12 cellular contexts compared by ENCODE assay signal in the genomic region with DNA sequence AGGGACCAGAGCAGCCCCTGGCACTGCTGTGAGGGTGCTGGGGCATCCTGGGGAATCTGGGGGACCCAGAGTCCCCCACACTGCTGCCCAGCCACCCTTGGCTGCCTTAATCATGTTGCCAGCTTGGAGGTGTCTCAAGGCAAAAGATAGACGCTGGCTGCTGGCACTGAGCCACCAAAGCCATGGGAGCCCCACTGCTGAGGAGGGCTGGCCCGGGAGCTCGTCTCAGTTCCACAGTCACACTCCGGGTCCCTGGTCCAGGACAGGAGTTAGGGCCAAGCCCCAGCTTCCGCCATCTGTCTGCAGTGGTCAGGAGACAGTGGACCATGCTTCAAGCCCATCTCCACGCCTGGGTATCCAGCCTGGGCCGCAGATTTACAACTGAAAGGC. TPM values are rescaled to one million over a fixed set of nuclear protein-coding genes. Genes with fewer than 3 reads are reported as not detected.
DNase-seq lines count a peak whose midpoint lies in the region; ATAC-seq, FAIRE-seq and TF ChIP-seq lines count a peak whose summit lies in the region.
"Had no signal": no experiment of that assay in that cellular context is flagged by ENCODE, and none has a peak within 500 bp of the region (broad histone marks: within the 10 kb centered on the region; RNA-seq: fewer than 3 reads in every experiment).

No MANE protein-coding gene starts in this region.

- no peak for TF ChIP-seq POLR2A in A549 (IDR thresholded peaks at IDR 0.05; ENCODE audit: low read length)

- H4K20me1 ChIP-seq in neural progenitor cell (ENCODE audit: low read depth): no peaks in the 10 kb centered on the region

- peaks cover 4% of the 10 kb centered on the region for H3K27me3 Mint-ChIP-seq in neural progenitor cell (ENCODE audit: insufficient read depth, low read depth)
- H3K27me3 Mint-ChIP-seq: activated B cell treated with CpG ODN at 0.5 μM for 24 hours had no signal

- TF ChIP-seq EP300 in A549 (IDR thresholded peaks at IDR 0.05): no peak

- CTCF ChIA-PET in A549 (lab: Yijun Ruan, JAX): interaction anchor here (0.6 to 3.7 kb wide), 53 partner anchors 10 to 506 kb away, joined by 3 to 37 read pairs (median 4); partner anchors contain the start of genes HMGA1, NUDT3, RPS10 and SMIM29

- H3K27me3 ChIP-seq in HUES6 (ENCODE audit: control insufficient read depth, insufficient read depth, low read length): peaks cover 8% of the 10 kb centered on the region; the same call in 1 of the 2 replicates
- peaks cover 18% of the 10 kb centered on the region for H3K27me3 ChIP-seq in neural progenitor cell

- peak overlapping the region; percentile 97 for H2AFZ ChIP-seq in neural progenitor cell (replicated peaks)

- H3K36me3 Mint-ChIP-seq in neural progenitor cell: no peaks in the 10 kb centered on the region

- no peak overlapping the region for H3K9ac ChIP-seq in HUES6 (ENCODE audit: low read length)
- no peak overlapping the region for H3K9ac ChIP-seq in neural progenitor cell

- in situ Hi-C loops in ACHN (cut with HindIII; ENCODE audit: low pct_ligation_motif_present, low pct_unique_long_range_greater_than_20kb, low sequenced_read_pairs): no loop called here

- H3F3A ChIP-seq in neural progenitor cell (ENCODE audit: low read depth): no peaks in the 10 kb centered on the region

- H3K9me3 ChIP-seq in A549: no peaks in the 10 kb centered on the region
- H3K9me3 ChIP-seq in HUES6 (ENCODE audit: control insufficient read depth, insufficient read depth, low read depth, low read length): no peaks in the 10 kb centered on the region
- no peaks in the 10 kb centered on the region for H3K9me3 ChIP-seq in neural progenitor cell (ENCODE audit: low read depth)

- FAIRE-seq in A549 (lab: Jason Lieb, UNC): no peak

- no peaks in the 10 kb centered on the region for H3K9me3 Mint-ChIP-seq in neural progenitor cell
- H3K9me3 Mint-ChIP-seq: activated B cell treated with CpG ODN at 0.5 μM for 24 hours had no signal

- H3K4me2 ChIP-seq in A549: peak overlapping the region; percentile 81
- peak overlapping the region; percentile 54 for H3K4me2 ChIP-seq in neural progenitor cell

- no peaks in the 10 kb centered on the region for H3K79me2 ChIP-seq in neural progenitor cell (ENCODE audit: low read depth)

- no peak for TF ChIP-seq CTCF in A549 (IDR thresholded peaks at IDR 0.05)
- TF ChIP-seq CTCF in neural progenitor cell (IDR thresholded peaks at IDR 0.05): no peak

- H3K4me3 ChIP-seq in A549: no peak overlapping the region
- peak overlapping the region; percentile 25; the same call in 1 of the 2 replicates for H3K4me3 ChIP-seq in HUES6 (ENCODE audit: low read depth, low read length)
- H3K4me3 ChIP-seq in neural progenitor cell: no peak overlapping the region

- WGBS in A549 (ENCODE audit: missing lambda C conversion rate): 52% methylated on average over 7 of the region's 7 CpGs

- H3K36me3 ChIP-seq in HUES6 (ENCODE audit: control insufficient read depth, insufficient read depth, low read length) (no peaks in the 10 kb centered on the region), neural progenitor cell (no peaks in the 10 kb centered on the region)

- no peak overlapping the region for H3K27ac Mint-ChIP-seq in neural progenitor cell

- H3K4me1 ChIP-seq in A549: no peaks in the 10 kb centered on the region
- H3K4me1 ChIP-seq in HUES6 (ENCODE audit: control insufficient read depth, insufficient read depth, low read length): peaks cover 14% of the 10 kb centered on the region
- H3K4me1 ChIP-seq in neural progenitor cell: no peaks in the 10 kb centered on the region

- DNase-seq in A549 (ENCODE audit: low read depth in 1 of 2, low spot score in 1 of 2) (no peak), cerebellum (ENCODE audit: low spot score) (peak; percentile 15), neural progenitor cell (ENCODE audit: low spot score) (no peak), kidney tubule cell (ENCODE audit: low spot score) (no peak), ACHN (no peak), mesenteric fat pad (ENCODE audit: low spot score) (no peak)
- DNase-seq: NCI-H1417 treated with DMSO at 0.1 percent for 48 hours, NCI-H524 treated with DMSO at 0.1 percent for 48 hours had no signal

- POLR2A ChIA-PET in A549 (lab: Yijun Ruan, JAX): interaction anchor here (1.0 to 2.8 kb wide), 4 partner anchors 28 to 219 kb away, joined by 4 to 14 read pairs (median 6); partner anchors contain the start of gene HMGA1

- peaks cover 4% of the 10 kb centered on the region for H3K4me1 Mint-ChIP-seq in neural progenitor cell

- no peak overlapping the region for H3K4me3 Mint-ChIP-seq in neural progenitor cell

- H3K27ac ChIP-seq in A549 (peak overlapping the region in 1 of 2 experiments; percentile 82; a peak in 3 of 6 replicates), HUES6 (ENCODE audit: low read depth, low read length) (no peak overlapping the region), neural progenitor cell (no peak overlapping the region)

- no peak for TF ChIP-seq RAD21 in A549 (conservative IDR thresholded peaks at IDR 0.05 in 1 of 2, IDR thresholded peaks at IDR 0.05 in 1 of 2)

- ATAC-seq in A549 (peak; percentile 9 to 43; a peak in 2 of 6 replicates), GM18511 (IDR thresholded peaks at IDR 0.05; ENCODE audit: unreplicated experiment) (no peak)

TF ChIP-seq in A549, 52 proteins besides CTCF, POLR2A, EP300 and RAD21:
- no peak for TF ChIP-seq RNF2 (IDR thresholded peaks at IDR 0.05; ENCODE audit: borderline replicate concordance, low read depth)
- TF ChIP-seq EHMT2 (IDR thresholded peaks at IDR 0.05; ENCODE audit: low read depth): no peak
- no peak for TF ChIP-seq SMC3 (IDR thresholded peaks at IDR 0.05)
- no peak for TF ChIP-seq HDAC2 (IDR thresholded peaks at IDR 0.05)
- TF ChIP-seq HEYL (CRISPR knock-in tag; IDR thresholded peaks at IDR 0.05): no peak
- no peak for TF ChIP-seq ZSCAN20 (CRISPR knock-in tag; IDR thresholded peaks at IDR 0.05)
- no peak for TF ChIP-seq NR3C1 (IDR thresholded peaks at IDR 0.05)
- no peak for TF ChIP-seq ZFP36 (IDR thresholded peaks at IDR 0.05; ENCODE audit: borderline replicate concordance, partially characterized antibody)

RNA-seq across cellular contexts. Expression of gene HMGA1, which starts 41.0 kb away (rescaled TPM):
- polyA plus RNA-seq in A549 (2011; rRNA removed): 119 and 127 TPM in 2 replicates
- 344 and 469 TPM in 2 replicates for polyA plus RNA-seq in A549 (2012; cell fraction: cytosol; rRNA removed)
- polyA plus RNA-seq in A549 (2012; cell fraction: nucleus; rRNA removed): 259 and 338 TPM in 2 replicates
- 241 to 280 TPM (median 249 TPM) in 3 replicates for polyA plus RNA-seq in A549 (2017; fragmentation: RNase III; extraction: RNeasy Plus Mini Kit Qiagen cat#74134 plus additional on column Dnase treatment)
- 88.2 and 109 TPM in 2 replicates for polyA minus RNA-seq in A549 (2011; rRNA and poly(A)+ RNA removed)
- 17.6 TPM for total RNA-seq in cerebellum
- total RNA-seq in neural progenitor cell (ENCODE audit: low replicate concordance): 417 and 1,058 TPM in 2 replicates
- total RNA-seq in mesenteric fat pad: 32.3 TPM

RNA-seq across cellular contexts. Expression of gene GRM4, which starts 49.8 kb away (rescaled TPM):
- polyA plus RNA-seq in A549 (2011; rRNA removed) (0.03 and 0.05 TPM in 2 replicates), A549 (2017; fragmentation: RNase III; extraction: RNeasy Plus Mini Kit Qiagen cat#74134 plus additional on column Dnase treatment) (0.05 to 0.13 TPM (median 0.07 TPM) in 3 replicates)
- 0.03 TPM in 2 replicates for polyA plus RNA-seq in A549 (2012; cell fraction: cytosol; rRNA removed)
- 0.18 and 0.21 TPM in 2 replicates for polyA plus RNA-seq in A549 (2012; cell fraction: nucleus; rRNA removed)
- polyA minus RNA-seq in A549 (2011; rRNA and poly(A)+ RNA removed): 0.05 and 0.08 TPM in 2 replicates
- total RNA-seq in cerebellum (28.3 TPM), neural progenitor cell (ENCODE audit: low replicate concordance) (1.2 and 1.8 TPM in 2 replicates), mesenteric fat pad (not detected)
- total RNA-seq: activated B cell treated with CpG ODN at 0.5 μM for 24 hours, SK-MEL-5 had no signal

RNA-seq across cellular contexts. Expression of gene SMIM29, which starts 53.1 kb away (rescaled TPM):
- 8.1 and 11.0 TPM in 2 replicates for polyA plus RNA-seq in A549 (2011; rRNA removed)
- 22.5 and 26.3 TPM in 2 replicates for polyA plus RNA-seq in A549 (2012; cell fraction: cytosol; rRNA removed)
- 24.9 and 27.1 TPM in 2 replicates for polyA plus RNA-seq in A549 (2012; cell fraction: nucleus; rRNA removed)
- polyA plus RNA-seq in A549 (2017; fragmentation: RNase III; extraction: RNeasy Plus Mini Kit Qiagen cat#74134 plus additional on column Dnase treatment): 13.2 to 15.4 TPM (median 15.0 TPM) in 3 replicates
- 8.6 and 11.5 TPM in 2 replicates for polyA minus RNA-seq in A549 (2011; rRNA and poly(A)+ RNA removed)
- 15.9 TPM for total RNA-seq in cerebellum
- total RNA-seq in neural progenitor cell (ENCODE audit: low replicate concordance): 2.4 and 8.9 TPM in 2 replicates
- total RNA-seq in mesenteric fat pad: 16.3 TPM

Comparison
In these comparisons a context has a peak if more than half of its experiments do, and no peak if none do; other contexts are left out.
1. RNA of gene HMGA1, which starts 41.0 kb away (total RNA-seq): 417 to 1,058 TPM in neural progenitor cell; 32.3 TPM in mesenteric fat pad (single experiment) and 17.6 TPM in cerebellum (single experiment); every median in the first group is over 10 times any median in the second.
2. RNA of gene GRM4, which starts 49.8 kb away (total RNA-seq): 28.3 TPM in cerebellum (single experiment); 1.2 to 1.8 TPM in neural progenitor cell and not detected in mesenteric fat pad (single experiment); every median in the first group is over 10 times any median in the second.